In the genomic region with DNA sequence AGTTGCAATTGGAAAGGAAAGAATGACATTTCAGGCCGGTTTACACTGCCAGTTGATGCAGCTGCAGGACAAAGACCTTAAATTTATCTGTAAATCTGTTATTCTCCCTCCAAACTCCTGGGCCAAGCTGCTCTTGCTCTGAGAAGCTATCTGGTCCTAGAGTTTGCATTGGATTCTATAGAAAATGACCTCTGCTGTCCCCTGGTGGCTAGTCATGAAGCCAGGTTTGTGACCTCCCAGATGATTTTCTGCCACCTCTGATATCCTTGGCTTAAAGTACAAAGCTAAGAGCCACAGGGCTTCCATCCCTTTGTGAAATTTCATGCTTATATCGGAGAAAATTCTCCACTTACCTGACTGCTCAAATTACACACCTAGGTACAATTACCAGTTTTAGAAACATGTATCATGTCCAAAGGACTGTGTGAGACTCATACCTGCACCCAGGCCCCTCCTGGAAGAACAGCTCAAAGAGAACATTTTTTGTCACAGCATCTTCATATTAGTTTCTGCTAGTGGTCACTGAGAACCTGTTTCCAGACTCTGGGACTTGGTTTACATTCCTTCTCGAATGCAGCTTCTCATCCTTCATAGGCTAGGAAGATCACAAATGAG, we compare ENCODE assay signal across 8 cellular contexts. TPM values are rescaled to one million over a fixed set of nuclear protein-coding genes. Genes with fewer than 3 reads are reported as not detected.
DNase-seq lines count a peak whose midpoint lies in the region; ATAC-seq and TF ChIP-seq lines count a peak whose summit lies in the region.

No MANE protein-coding gene starts in this region.

- H3K9me3 Mint-ChIP-seq in natural killer cell: no peaks in the 10 kb centered on the region
- no peaks in the 10 kb centered on the region for H3K9me3 Mint-ChIP-seq in natural killer cell treated with Interleukin-12 subunit alpha and Interleukin-12 subunit beta and Interleukin-15 and Interleukin-18, amount 100 ng/mL, for 72 hours

- peak in 2 of 3 donors; percentile 44 to 60 for ATAC-seq in natural killer cell
- no peak for ATAC-seq in natural killer cell treated with Interleukin-12 subunit alpha and Interleukin-12 subunit beta and Interleukin-15 and Interleukin-18, amount 100 ng/mL, for 72 hours
- no peak for ATAC-seq in GM21576 (IDR thresholded peaks at IDR 0.05; ENCODE audit: unreplicated experiment)

- H3F3A ChIP-seq in neural cell (ENCODE audit: insufficient read depth, low read length, poor library complexity, severe bottlenecking): no peaks in the 10 kb centered on the region

- no peak overlapping the region for H3K27ac ChIP-seq in neural cell (ENCODE audit: low read length)

- no peaks in the 10 kb centered on the region for H3K9me3 ChIP-seq in neural cell (ENCODE audit: low read length)

- no peaks in the 10 kb centered on the region for H3K36me3 Mint-ChIP-seq in natural killer cell
- no peaks in the 10 kb centered on the region for H3K36me3 Mint-ChIP-seq in natural killer cell treated with Interleukin-12 subunit alpha and Interleukin-12 subunit beta and Interleukin-15 and Interleukin-18, amount 100 ng/mL, for 72 hours

- H3K27me3 ChIP-seq in neural cell (ENCODE audit: insufficient read depth, low read depth, low read length): no peaks in the 10 kb centered on the region

- H3K4me1 Mint-ChIP-seq in natural killer cell: no peaks in the 10 kb centered on the region
- H3K4me1 Mint-ChIP-seq in natural killer cell treated with Interleukin-12 subunit alpha and Interleukin-12 subunit beta and Interleukin-15 and Interleukin-18, amount 100 ng/mL, for 72 hours (ENCODE audit: low read depth in 2 of 2): no peaks in the 10 kb centered on the region

- no peak for TF ChIP-seq EP300 in neural cell (conservative IDR thresholded peaks at IDR 0.05; ENCODE audit: poor library complexity, severe bottlenecking)

- TF ChIP-seq CTCF in natural killer cell (IDR thresholded peaks at IDR 0.05) (peak; percentile 71), epithelial cell of proximal tubule (conservative IDR thresholded peaks at IDR 0.05; ENCODE audit: low read depth, low read length) (peak; percentile 96), neural cell (IDR thresholded peaks at IDR 0.05; ENCODE audit: poor library complexity, severe bottlenecking) (peak; percentile 64)

- H4K20me1 ChIP-seq in neural cell (ENCODE audit: insufficient read depth): no peaks in the 10 kb centered on the region

- no peaks in the 10 kb centered on the region for H3K9me2 ChIP-seq in neural cell (ENCODE audit: insufficient read depth, low read length)

- H3K27me3 Mint-ChIP-seq in natural killer cell (ENCODE audit: low read depth in 2 of 2): peaks cover 20 to 72% of the 10 kb centered on the region in 2 donors
- peaks cover 24 to 42% of the 10 kb centered on the region in 2 donors for H3K27me3 Mint-ChIP-seq in natural killer cell treated with Interleukin-12 subunit alpha and Interleukin-12 subunit beta and Interleukin-15 and Interleukin-18, amount 100 ng/mL, for 72 hours

- no peak overlapping the region for H2AFZ ChIP-seq in neural cell (ENCODE audit: low read depth, low read length)

- no peak overlapping the region for H3K4me2 ChIP-seq in neural cell (ENCODE audit: low read length)

- intact Hi-C loops in natural killer cell (cut with micrococcal nuclease): loop anchor here (1.0 kb wide), 2 partner anchors 105 to 155 kb away; no protein-coding TSS in a partner anchor

- TF ChIP-seq RAD21 in neural cell (conservative IDR thresholded peaks at IDR 0.05): peak; percentile 60

- DNase-seq in natural killer cell: no peak
- no peak for DNase-seq in natural killer cell treated with Interleukin-12 subunit alpha and Interleukin-12 subunit beta and Interleukin-15 and Interleukin-18, amount 100 ng/mL, for 72 hours (ENCODE audit: low spot score)
- DNase-seq in NCI-H146 treated with DMSO at 0.1 percent for 48 hours (lab: John Stamatoyannopoulos, UW; ENCODE audit: unreplicated experiment): peak; percentile 56
- peak; percentile 45 for DNase-seq in activated CD4-positive, alpha-beta T cell treated with anti-CD3 and anti-CD28 coated beads for 48 hours
- DNase-seq in epithelial cell of proximal tubule (ENCODE audit: low read depth): no peak
- no peak for DNase-seq in NCI-H2081 treated with DMSO at 0.1 percent for 48 hours (lab: John Stamatoyannopoulos, UW)

- no peak overlapping the region for H3K4me3 ChIP-seq in epithelial cell of proximal tubule (ENCODE audit: low read depth, low read length)
- H3K4me3 ChIP-seq in neural cell (ENCODE audit: low read length): no peak overlapping the region

- H3K79me2 ChIP-seq in neural cell (replicated peaks; ENCODE audit: insufficient read depth, low read length): no peaks in the 10 kb centered on the region

- no peak overlapping the region for H3K27ac Mint-ChIP-seq in natural killer cell
- no peak overlapping the region for H3K27ac Mint-ChIP-seq in natural killer cell treated with Interleukin-12 subunit alpha and Interleukin-12 subunit beta and Interleukin-15 and Interleukin-18, amount 100 ng/mL, for 72 hours

- H3K36me3 ChIP-seq in neural cell (ENCODE audit: insufficient read depth, low read length): no peaks in the 10 kb centered on the region

- no peak overlapping the region for H3K4me3 Mint-ChIP-seq in natural killer cell
- H3K4me3 Mint-ChIP-seq in natural killer cell treated with Interleukin-12 subunit alpha and Interleukin-12 subunit beta and Interleukin-15 and Interleukin-18, amount 100 ng/mL, for 72 hours: no peak overlapping the region

- H3K9ac ChIP-seq in neural cell (ENCODE audit: low read length): no peak overlapping the region

TF ChIP-seq in neural cell, 6 proteins besides CTCF, POLR2A, EP300 and RAD21:
- TF ChIP-seq SMC3 (conservative IDR thresholded peaks at IDR 0.05; ENCODE audit: poor library complexity) (peak; percentile 68), MXI1 (conservative IDR thresholded peaks at IDR 0.05; ENCODE audit: poor library complexity, severe bottlenecking) (no peak), POLR2AphosphoS5 (IDR thresholded peaks at IDR 0.05) (no peak)

RNA-seq across cellular contexts. Expression of a gene that starts 28.9 kb away (rescaled TPM):
- total RNA-seq in natural killer cell (1 to 10 TPM; 6.1 to 8.7 (median 8.4) TPM), epithelial cell of proximal tubule (20.3 and 27.5 TPM in 2 replicates)
- 10 to 100 TPM in 1 of 2 donors, 1 to 10 TPM in 1; 10.0 to 15.3 TPM for total RNA-seq in natural killer cell treated with Interleukin-12 subunit alpha and Interleukin-12 subunit beta and Interleukin-15 and Interleukin-18, amount 100 ng/mL, for 72 hours
- 23.3 and 27.1 TPM in 2 replicates for polyA plus RNA-seq in neural cell
- polyA minus RNA-seq in neural cell: 20.5 and 22.1 TPM in 2 replicates

RNA-seq across cellular contexts. Expression of a gene that starts 46.4 kb away (rescaled TPM):
- total RNA-seq in natural killer cell (not detected), epithelial cell of proximal tubule (not detected in 2 replicates)
- total RNA-seq in natural killer cell treated with Interleukin-12 subunit alpha and Interleukin-12 subunit beta and Interleukin-15 and Interleukin-18, amount 100 ng/mL, for 72 hours: not detected
- not detected in 2 replicates for polyA plus RNA-seq in neural cell
- 0.73 TPM in 1 of 2 replicates, not detected in the other for polyA minus RNA-seq in neural cell

RNA-seq across cellular contexts. Expression of a gene that starts 54.7 kb away (rescaled TPM):
- total RNA-seq in natural killer cell: 10 to 100 TPM; 27.5 to 36.2 (median 35.3) TPM
- total RNA-seq in natural killer cell treated with Interleukin-12 subunit alpha and Interleukin-12 subunit beta and Interleukin-15 and Interleukin-18, amount 100 ng/mL, for 72 hours: 10 to 100 TPM; 27.7 to 27.8 TPM
- 10.6 and 18.2 TPM in 2 replicates for total RNA-seq in epithelial cell of proximal tubule
- 61.3 and 64.9 TPM in 2 replicates for polyA plus RNA-seq in neural cell
- polyA minus RNA-seq in neural cell: 64.0 and 64.3 TPM in 2 replicates

Comparison
In these comparisons a context has a peak if more than half of its experiments do, and no peak if none do; other contexts are left out.
1. ATAC-seq: peak in natural killer cell (2 of 3); none in natural killer cell treated with Interleukin-12 subunit alpha and Interleukin-12 subunit beta and Interleukin-15 and Interleukin-18, amount 100 ng/mL, for 72 hours (0 of 2) and GM21576 (single experiment).
2. DNase-seq: peak in NCI-H146 treated with DMSO at 0.1 percent for 48 hours (single experiment) and activated CD4-positive, alpha-beta T cell treated with anti-CD3 and anti-CD28 coated beads for 48 hours (single experiment); none in natural killer cell (single experiment), natural killer cell treated with Interleukin-12 subunit alpha and Interleukin-12 subunit beta and Interleukin-15 and Interleukin-18, amount 100 ng/mL, for 72 hours (single experiment), epithelial cell of proximal tubule (single experiment) and NCI-H2081 treated with DMSO at 0.1 percent for 48 hours (single experiment).
3. Peak in every context shown above with its lines, with median percentiles within 50 percentile points of each other: CTCF ChIP-seq.